In the genomic region with DNA sequence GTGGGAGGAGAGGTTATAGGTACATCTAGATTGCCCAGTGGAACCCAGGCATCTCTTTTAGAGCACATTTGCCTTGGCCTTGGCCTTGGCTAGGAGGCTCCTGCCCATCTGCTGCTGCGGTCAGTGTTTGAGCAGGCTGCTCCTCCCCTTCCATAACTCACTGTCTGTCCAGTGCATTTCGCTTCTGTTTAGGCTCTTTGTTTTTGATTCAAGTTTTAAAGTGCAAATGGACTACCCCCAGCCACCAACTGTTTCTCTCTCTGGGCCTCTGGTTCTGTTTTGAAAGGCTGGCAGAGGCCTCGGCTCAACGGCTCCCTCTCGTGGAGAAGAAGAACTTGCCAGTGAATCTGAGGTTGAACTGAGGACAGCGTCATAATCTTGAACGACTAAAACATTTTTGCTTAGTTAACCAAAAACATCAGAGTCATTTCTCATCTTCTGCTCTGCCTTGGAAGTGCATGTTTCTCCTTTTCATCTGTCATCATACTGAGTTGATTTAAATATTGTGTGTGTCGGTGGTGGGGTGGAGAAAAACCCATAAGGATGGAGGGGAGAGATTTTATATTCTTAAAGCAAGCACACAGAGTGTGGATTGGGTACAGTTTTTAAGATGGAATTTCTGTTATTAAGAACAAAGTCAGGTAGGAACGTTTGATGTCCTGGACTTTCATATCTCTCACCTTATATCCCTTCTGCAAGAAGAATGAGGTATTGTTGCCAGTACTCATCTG, we compare ENCODE assay signal across 8 cellular contexts.
DNase-seq lines count a peak whose midpoint lies in the region; ATAC-seq and TF ChIP-seq lines count a peak whose summit lies in the region.

No MANE protein-coding gene starts in this region.

- H3K9me3 Mint-ChIP-seq in endodermal cell = no peaks in the 10 kb centered on the region

- no peak overlapping the region for H3K27ac ChIP-seq in endodermal cell (ENCODE audit: low read depth, low read length)

- no peak overlapping the region for H3K9ac ChIP-seq in endodermal cell (ENCODE audit: extremely low read depth, low read length, poor library complexity, severe bottlenecking)

- no peak overlapping the region for H3K4me3 Mint-ChIP-seq in endodermal cell

- H3K9me3 ChIP-seq in endodermal cell (ENCODE audit: control insufficient read depth, low read length) = no peaks in the 10 kb centered on the region

- no peak overlapping the region for H3K4me3 ChIP-seq in endodermal cell (ENCODE audit: low read length)

- no peaks in the 10 kb centered on the region for H3K27me3 ChIP-seq in endodermal cell (ENCODE audit: control insufficient read depth, insufficient read depth, low read length, poor library complexity, severe bottlenecking)

- WGBS in endodermal cell (ENCODE audit: insufficient coverage in 1 of 2, insufficient read length in 1 of 2), 2 experiments = 28 to 29% methylated on average over 5 to 9 of the region's 9 CpGs

- peak overlapping the region; percentile 26 for H3K27ac Mint-ChIP-seq in endodermal cell

- H3K36me3 ChIP-seq in endodermal cell (ENCODE audit: control insufficient read depth, insufficient read depth, low read length) = peaks cover 63% of the 10 kb centered on the region

- peaks cover 18% of the 10 kb centered on the region for H3K4me1 ChIP-seq in endodermal cell (ENCODE audit: control insufficient read depth, insufficient read depth, low read length)

- peak; percentile 93 for DNase-seq in Ammon's horn (ENCODE audit: low spot score)
- peak; percentile 38 for DNase-seq in NCI-H774 (lab: John Stamatoyannopoulos, UW)
- peak; percentile 44 for DNase-seq in activated CD8-positive, alpha-beta memory T cell treated with anti-CD3 and anti-CD28 coated beads, Interleukin-2, amount 50 U/mL, for 24 hours (ENCODE audit: extremely low read depth)
- DNase-seq in endodermal cell = peak; percentile 88
- DNase-seq in middle frontal gyrus (ENCODE audit: extremely low spot score, low spot score) = peak; percentile 81
- DNase-seq in stimulated activated CD8-positive, alpha-beta memory T cell treated with anti-CD3 and anti-CD28 coated beads, Interleukin-4, amount 100 ng/mL, for 4 hours (ENCODE audit: low read depth in 2 of 2, low spot score in 1 of 2) = peak; percentile 23 to 40

- peak; percentile 98 for TF ChIP-seq CTCF in endodermal cell (conservative IDR thresholded peaks at IDR 0.05)

- ATAC-seq in GM21576 (IDR thresholded peaks at IDR 0.05; ENCODE audit: unreplicated experiment) (peak; percentile 55), GM18861 (IDR thresholded peaks at IDR 0.05; ENCODE audit: unreplicated experiment) (no peak)

- peaks cover 33% of the 10 kb centered on the region for H3K4me1 Mint-ChIP-seq in endodermal cell

- H3K36me3 Mint-ChIP-seq in endodermal cell (ENCODE audit: low read depth) = peaks cover 48% of the 10 kb centered on the region

- H3K27me3 Mint-ChIP-seq in endodermal cell (ENCODE audit: insufficient read depth) = no peaks in the 10 kb centered on the region

Comparison
In these comparisons a context has a peak if more than half of its experiments do, and no peak if none do; other contexts are left out.
1. DNase-seq: peak in every context shown above with its lines; median percentile 93 in Ammon's horn; 88 in endodermal cell; 81 in middle frontal gyrus; 44 in activated CD8-positive, alpha-beta memory T cell treated with anti-CD3 and anti-CD28 coated beads, Interleukin-2, amount 50 U/mL, for 24 hours; 38 in NCI-H774; 32 in stimulated activated CD8-positive, alpha-beta memory T cell treated with anti-CD3 and anti-CD28 coated beads, Interleukin-4, amount 100 ng/mL, for 4 hours.